Comparison of ENCODE assay signal across 7 cellular contexts in genomic region chr6:84348801-84349200, GRCh38.
"Had no signal": no experiment of that assay in that cellular context is flagged by ENCODE, and none has a peak within 500 bp of the region (broad histone marks: within the 10 kb centered on the region; RNA-seq: fewer than 3 reads in every experiment).

No MANE protein-coding gene starts in this region.

- H3K36me3 ChIP-seq: HAP-1 had no signal

- H3K4me1 ChIP-seq: HAP-1 had no signal

- ATAC-seq: HCT116, HepG2 had no signal

- DNase-seq: GOT3, H7, HFFc6 had no signal

- H3K9me3 ChIP-seq: HAP-1 had no signal

- H3K9me3 Mint-ChIP-seq: HFFc6 had no signal

- H3K27ac Mint-ChIP-seq: HFFc6, IgD-negative memory B cell had no signal

- H3K4me3 Mint-ChIP-seq: HFFc6, IgD-negative memory B cell had no signal

- H3K4me3 ChIP-seq: HAP-1 had no signal

- H3K4me1 Mint-ChIP-seq: IgD-negative memory B cell had no signal
